Comparison of ENCODE assay signal across 8 cellular contexts in the genomic region with DNA sequence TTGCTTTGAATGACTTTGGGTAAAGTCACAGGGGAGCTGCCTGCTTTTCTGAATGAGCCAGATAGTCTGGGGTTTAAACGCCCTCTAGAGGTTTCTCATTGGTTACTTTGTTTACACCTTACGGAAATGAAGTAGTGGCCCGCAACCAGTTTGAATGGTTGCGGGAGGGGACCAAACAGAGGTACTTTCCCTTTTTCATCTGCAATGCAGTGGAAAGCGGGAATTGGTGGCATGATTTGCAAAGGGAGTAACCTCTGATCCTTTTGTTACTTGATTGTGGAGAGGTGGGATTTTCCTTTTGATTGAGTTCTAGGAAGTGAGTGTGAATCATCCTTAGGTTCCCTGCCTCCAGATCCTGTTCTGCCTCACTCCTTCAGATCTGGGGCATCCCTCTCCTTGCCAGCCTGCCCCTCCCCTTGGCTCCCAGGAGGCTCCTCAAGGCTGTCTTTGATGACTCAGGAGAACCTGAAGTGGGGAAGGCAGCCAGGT. TPM values are rescaled to one million over a fixed set of nuclear protein-coding genes. Genes with fewer than 3 reads are reported as not detected.
A peak's percentile ranks its signal among the peaks of the same experiment; 100 is the strongest.
DNase-seq lines count a peak whose midpoint lies in the region; ATAC-seq lines count a peak whose summit lies in the region.

No MANE protein-coding gene starts in this region.

- H3K27me3 Mint-ChIP-seq in stimulated activated memory B cell treated with anti-CD40 and anti-IgM and Interleukin-4, amounts not matched to agents 10 μg/mL and 1 μg/mL and 100 μg/mL, for 72 hours, result peaks cover 15% of the 10 kb centered on the region
- H3K27me3 Mint-ChIP-seq in immature natural killer cell (ENCODE audit: low read depth in 3 of 3), result peaks cover 7 to 19% (median 7%) of the 10 kb centered on the region in 3 donors

- H3K36me3 Mint-ChIP-seq in stimulated activated memory B cell treated with anti-CD40 and anti-IgM and Interleukin-4, amounts not matched to agents 10 μg/mL and 1 μg/mL and 100 μg/mL, for 72 hours, result no peaks in the 10 kb centered on the region
- H3K36me3 Mint-ChIP-seq in immature natural killer cell, result no peaks in the 10 kb centered on the region

- H3K27ac Mint-ChIP-seq in stimulated activated memory B cell treated with anti-CD40 and anti-IgM and Interleukin-4, amounts not matched to agents 10 μg/mL and 1 μg/mL and 100 μg/mL, for 72 hours, result peak overlapping the region; percentile 38
- no peak overlapping the region for H3K27ac Mint-ChIP-seq in immature natural killer cell

- H3K4me1 Mint-ChIP-seq in stimulated activated memory B cell treated with anti-CD40 and anti-IgM and Interleukin-4, amounts not matched to agents 10 μg/mL and 1 μg/mL and 100 μg/mL, for 72 hours, result peaks cover 24% of the 10 kb centered on the region
- no peaks in the 10 kb centered on the region for H3K4me1 Mint-ChIP-seq in immature natural killer cell

- ATAC-seq in GM19397 (IDR thresholded peaks at IDR 0.05; ENCODE audit: unreplicated experiment) (peak; percentile 80), HG03354 (IDR thresholded peaks at IDR 0.05; ENCODE audit: poor library complexity, severe bottlenecking, unreplicated experiment) (peak; percentile 89)
- peak; percentile 72 for ATAC-seq in stimulated activated memory B cell treated with anti-CD40 and anti-IgM and Interleukin-4, amounts not matched to agents 10 μg/mL and 1 μg/mL and 100 μg/mL, for 72 hours

- H3K4me3 Mint-ChIP-seq in stimulated activated memory B cell treated with anti-CD40 and anti-IgM and Interleukin-4, amounts not matched to agents 10 μg/mL and 1 μg/mL and 100 μg/mL, for 72 hours, result no peak overlapping the region
- no peak overlapping the region for H3K4me3 Mint-ChIP-seq in immature natural killer cell

- DNase-seq in NOMO-1 (lab: John Stamatoyannopoulos, UW; ENCODE audit: unreplicated experiment in 2 of 2) (peak; percentile 31 to 63), NOMO-1 treated with dmso at 0.1 percent for 144 hours (lab: John Stamatoyannopoulos, UW; ENCODE audit: unreplicated experiment) (no peak), SK-N-DZ (ENCODE audit: low spot score) (peak; percentile 29), globus pallidus (ENCODE audit: low spot score) (peak; percentile 17), immature natural killer cell (no peak)

- H3K9me3 Mint-ChIP-seq in stimulated activated memory B cell treated with anti-CD40 and anti-IgM and Interleukin-4, amounts not matched to agents 10 μg/mL and 1 μg/mL and 100 μg/mL, for 72 hours, result peaks cover 2% of the 10 kb centered on the region
- peaks cover 0 to 4% (median 0%) of the 10 kb centered on the region in 6 donors for H3K9me3 Mint-ChIP-seq in immature natural killer cell

RNA-seq across cellular contexts. Expression of a gene that starts 15.9 kb away (rescaled TPM):
- 0.67 and 0.95 TPM in 2 replicates for polyA plus RNA-seq in SK-N-DZ (2014; cell fraction: cytosol; rRNA removed)
- polyA plus RNA-seq in SK-N-DZ (2014; cell fraction: nucleus; rRNA removed), result 0.92 and 2.3 TPM in 2 replicates
- not detected for polyA plus RNA-seq in immature natural killer cell

Comparison
In these comparisons a context has a peak if more than half of its experiments do, and no peak if none do; other contexts are left out.
1. DNase-seq: peak in NOMO-1 (2 of 2), SK-N-DZ (single experiment) and globus pallidus (single experiment); none in NOMO-1 treated with dmso at 0.1 percent for 144 hours (single experiment) and immature natural killer cell (0 of 3).
2. Peak in every context shown above with its lines, with median percentiles within 50 percentile points of each other: ATAC-seq.